ENCODE assay signal across 1 cellular context in genomic region chr6:7542065-7542877, GRCh38.
A peak's percentile ranks its signal among the peaks of the same experiment; 100 is the strongest.
TF ChIP-seq lines count a peak whose summit lies in the region.

No MANE protein-coding gene starts in this region.

TF ChIP-seq in HepG2, 621 proteins besides CTCF, POLR2A, EP300 and RAD21 (continued from another document and continues in another):
- TF ChIP-seq KIAA2018 (CRISPR knock-in tag; IDR thresholded peaks at IDR 0.05; ENCODE audit: borderline replicate concordance) (no peak), IRF9 (CRISPR knock-in tag; IDR thresholded peaks at IDR 0.05; ENCODE audit: borderline replicate concordance) (no peak), HOXA5 (CRISPR knock-in tag; IDR thresholded peaks at IDR 0.05) (no peak), ATM (IDR thresholded peaks at IDR 0.05; ENCODE audit: borderline replicate concordance) (no peak), ZNF772 (CRISPR knock-in tag; IDR thresholded peaks at IDR 0.05) (peak; percentile 45; the same call in 1 of the 2 replicates), JUNB (CRISPR knock-in tag; IDR thresholded peaks at IDR 0.05; ENCODE audit: borderline replicate concordance) (peak; percentile 3; the same call in 1 of the 2 replicates), CREB1 (IDR thresholded peaks at IDR 0.05) (no peak), CREB1 (CRISPR knock-in tag; IDR thresholded peaks at IDR 0.05) (no peak), GABPA (IDR thresholded peaks at IDR 0.05; ENCODE audit: low read depth, low read length) (no peak), GABPA (CRISPR knock-in tag; IDR thresholded peaks at IDR 0.05; ENCODE audit: low read depth) (no peak), RBFOX2 (IDR thresholded peaks at IDR 0.05; ENCODE audit: low read depth, low read length) (peak; percentile 90), THYN1 (CRISPR knock-in tag; IDR thresholded peaks at IDR 0.05; ENCODE audit: borderline replicate concordance, low read depth) (no peak), ZNF790 (CRISPR knock-in tag; IDR thresholded peaks at IDR 0.05; ENCODE audit: borderline replicate concordance) (0 out of 2 replicates have a peak, but pooled peaks have one; percentile 10), ELF4 (CRISPR knock-in tag; IDR thresholded peaks at IDR 0.05; ENCODE audit: borderline replicate concordance) (no peak; the same call in 1 of the 2 replicates), ASH2L (IDR thresholded peaks at IDR 0.05; ENCODE audit: insufficient read length, low read depth, low read length) (peak; percentile 1), NFIC (IDR thresholded peaks at IDR 0.05; ENCODE audit: low read length) (no peak), XBP1 (CRISPR knock-in tag; IDR thresholded peaks at IDR 0.05) (no peak), PRPF4 (IDR thresholded peaks at IDR 0.05; ENCODE audit: low read depth, low read length, poor library complexity, severe bottlenecking) (no peak), ZNF446 (CRISPR knock-in tag; IDR thresholded peaks at IDR 0.05) (no peak), ZNF512 (CRISPR knock-in tag; IDR thresholded peaks at IDR 0.05) (no peak), ZNF883 (CRISPR knock-in tag; IDR thresholded peaks at IDR 0.05; ENCODE audit: not compliant biosample characterization) (no peak), HMG20B (CRISPR knock-in tag; conservative IDR thresholded peaks at IDR 0.05) (no peak), MAZ (IDR thresholded peaks at IDR 0.05; ENCODE audit: borderline replicate concordance, low read depth, low read length) (no peak), MAZ (CRISPR knock-in tag; IDR thresholded peaks at IDR 0.05; ENCODE audit: low read depth) (peak; percentile 6; the same call in 1 of the 2 replicates), ZNF460 (CRISPR knock-in tag; IDR thresholded peaks at IDR 0.05; ENCODE audit: borderline replicate concordance) (no peak), ZFP90 (CRISPR knock-in tag; IDR thresholded peaks at IDR 0.05; ENCODE audit: borderline replicate concordance) (no peak), NBN (conservative IDR thresholded peaks at IDR 0.05) (no peak), ZNF746 (CRISPR knock-in tag; IDR thresholded peaks at IDR 0.05) (no peak), GATAD1 (CRISPR knock-in tag; IDR thresholded peaks at IDR 0.05) (no peak), ZNF282 (IDR thresholded peaks at IDR 0.05; ENCODE audit: partially characterized antibody) (no peak), ZNF432 (CRISPR knock-in tag; IDR thresholded peaks at IDR 0.05; ENCODE audit: borderline replicate concordance) (no peak), ZNF512B (CRISPR knock-in tag; IDR thresholded peaks at IDR 0.05; ENCODE audit: borderline replicate concordance) (no peak), DBP (CRISPR knock-in tag; IDR thresholded peaks at IDR 0.05; ENCODE audit: not compliant biosample characterization) (no peak), ZBTB3 (CRISPR knock-in tag; IDR thresholded peaks at IDR 0.05; ENCODE audit: borderline replicate concordance, low read depth) (no peak), KMT2A (CRISPR knock-in tag; IDR thresholded peaks at IDR 0.05) (no peak), FOXA3 (CRISPR knock-in tag; IDR thresholded peaks at IDR 0.05) (no peak), TEAD3 (CRISPR knock-in tag; optimal IDR thresholded peaks at IDR 0.05; ENCODE audit: borderline replicate concordance) (no peak), ZSCAN9 (CRISPR knock-in tag; IDR thresholded peaks at IDR 0.05; ENCODE audit: borderline replicate concordance) (no peak; the same call in 1 of the 2 replicates), SIX4 (CRISPR knock-in tag; IDR thresholded peaks at IDR 0.05) (no peak), SOX5 (CRISPR knock-in tag; IDR thresholded peaks at IDR 0.05; ENCODE audit: borderline replicate concordance) (no peak), TMF1 (CRISPR knock-in tag; IDR thresholded peaks at IDR 0.05; ENCODE audit: low read depth) (no peak; the same call in 1 of the 2 replicates), TFDP1 (CRISPR knock-in tag; IDR thresholded peaks at IDR 0.05; ENCODE audit: borderline replicate concordance) (no peak), HNRNPL (IDR thresholded peaks at IDR 0.05; ENCODE audit: low read depth, low read length) (peak; percentile 62; the same call in 1 of the 2 replicates), ZNF10 (CRISPR knock-in tag; IDR thresholded peaks at IDR 0.05; ENCODE audit: borderline replicate concordance, low read depth) (no peak), TFAP4 (IDR thresholded peaks at IDR 0.05; ENCODE audit: borderline replicate concordance, low read depth) (no peak), SAFB2 (CRISPR knock-in tag; IDR thresholded peaks at IDR 0.05; ENCODE audit: borderline replicate concordance, low read depth) (no peak), ZBTB21 (CRISPR knock-in tag; IDR thresholded peaks at IDR 0.05) (no peak), USF2 (IDR thresholded peaks at IDR 0.05; ENCODE audit: low read depth, low read length) (no peak), USF2 (CRISPR knock-in tag; IDR thresholded peaks at IDR 0.05; ENCODE audit: borderline replicate concordance) (0 out of 2 replicates have a peak, but pooled peaks have one; percentile 27), EED (CRISPR knock-in tag; IDR thresholded peaks at IDR 0.05) (0 out of 2 replicates have a peak, but pooled peaks have one; percentile 6), KDM5A (IDR thresholded peaks at IDR 0.05; ENCODE audit: borderline replicate concordance, low read length) (no peak)
